Comparison of ENCODE assay signal across 1 cellular context in the genomic region with DNA sequence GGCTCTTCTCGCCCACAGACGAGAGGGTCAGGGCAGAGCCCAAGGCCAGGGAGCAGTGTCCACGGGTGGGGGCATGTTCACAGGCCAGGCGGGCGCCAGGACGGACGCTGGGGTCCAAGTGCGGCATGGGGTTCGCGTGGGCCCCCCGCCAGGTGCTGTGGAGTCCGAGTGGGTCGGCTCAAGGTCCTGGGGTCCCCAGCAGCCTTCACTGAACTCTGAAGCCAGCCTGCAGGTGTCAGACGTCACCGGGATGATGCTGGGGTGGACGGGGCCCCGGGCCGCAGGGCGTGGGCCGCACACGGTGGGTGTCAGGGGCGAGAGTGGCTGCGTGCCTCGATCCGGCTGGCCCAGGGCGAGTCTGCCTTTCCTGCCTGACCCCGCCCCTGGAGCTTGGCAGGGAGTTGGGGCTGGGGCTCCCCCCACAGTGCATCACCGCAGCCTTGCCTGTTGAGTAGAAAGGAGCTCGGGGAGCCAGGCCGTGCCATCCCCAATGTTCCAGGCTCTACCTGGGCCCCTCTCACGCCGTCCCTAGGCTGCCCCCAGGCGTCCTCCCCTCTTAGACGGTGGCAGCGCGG.
TF ChIP-seq lines count a peak whose summit lies in the region.

No MANE protein-coding gene starts in this region.

TF ChIP-seq in H1, 55 proteins besides CTCF, POLR2A, EP300 and RAD21:
- TF ChIP-seq SUZ12 (IDR thresholded peaks at IDR 0.05; ENCODE audit: low read length) (no peak), NRF1 (IDR thresholded peaks at IDR 0.05; ENCODE audit: low read depth, low read length) (no peak), FOSL1 (IDR thresholded peaks at IDR 0.05; ENCODE audit: insufficient read depth, low read depth, low read length) (no peak), SIRT6 (IDR thresholded peaks at IDR 0.05; ENCODE audit: low read length) (no peak), BCL11A (IDR thresholded peaks at IDR 0.05; ENCODE audit: low read depth in 2 of 2, low read length in 2 of 2) (no peak), NANOG (IDR thresholded peaks at IDR 0.05; ENCODE audit: insufficient read depth, low read depth, low read length, poor library complexity, severe bottlenecking) (no peak), BRCA1 (IDR thresholded peaks at IDR 0.05; ENCODE audit: low read depth, low read length) (no peak), CHD1 (IDR thresholded peaks at IDR 0.05; ENCODE audit: low read depth, low read length) (no peak), POLR2AphosphoS5 (IDR thresholded peaks at IDR 0.05; ENCODE audit: low read depth, low read length) (no peak), SP2 (IDR thresholded peaks at IDR 0.05; ENCODE audit: low read length) (no peak), KDM1A (IDR thresholded peaks at IDR 0.05; ENCODE audit: borderline replicate concordance, low read length) (no peak), KDM4A (IDR thresholded peaks at IDR 0.05; ENCODE audit: low read depth, low read length, severe bottlenecking) (no peak), CBX8 (IDR thresholded peaks at IDR 0.05; ENCODE audit: borderline replicate concordance, low read depth, low read length) (no peak), MAFK (IDR thresholded peaks at IDR 0.05; ENCODE audit: low read depth, low read length) (no peak), POU5F1 (IDR thresholded peaks at IDR 0.05; ENCODE audit: low read depth, low read length) (no peak), KDM5A (IDR thresholded peaks at IDR 0.05; ENCODE audit: low read length) (no peak), RBBP5 (IDR thresholded peaks at IDR 0.05; ENCODE audit: borderline replicate concordance, low read depth, low read length) (no peak), HDAC2 (IDR thresholded peaks at IDR 0.05; ENCODE audit: borderline replicate concordance in 1 of 2, low read depth in 2 of 2, low read length in 2 of 2) (no peak)
- TF ChIP-seq, protein P1, sequence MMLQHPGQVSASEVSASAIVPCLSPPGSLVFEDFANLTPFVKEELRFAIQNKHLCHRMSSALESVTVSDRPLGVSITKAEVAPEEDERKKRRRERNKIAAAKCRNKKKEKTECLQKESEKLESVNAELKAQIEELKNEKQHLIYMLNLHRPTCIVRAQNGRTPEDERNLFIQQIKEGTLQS (IDR thresholded peaks at IDR 0.05; ENCODE audit: insufficient read depth, low read depth, low read length) = no peak
